Comparison of ENCODE assay signal across 21 cellular contexts in the genomic region with DNA sequence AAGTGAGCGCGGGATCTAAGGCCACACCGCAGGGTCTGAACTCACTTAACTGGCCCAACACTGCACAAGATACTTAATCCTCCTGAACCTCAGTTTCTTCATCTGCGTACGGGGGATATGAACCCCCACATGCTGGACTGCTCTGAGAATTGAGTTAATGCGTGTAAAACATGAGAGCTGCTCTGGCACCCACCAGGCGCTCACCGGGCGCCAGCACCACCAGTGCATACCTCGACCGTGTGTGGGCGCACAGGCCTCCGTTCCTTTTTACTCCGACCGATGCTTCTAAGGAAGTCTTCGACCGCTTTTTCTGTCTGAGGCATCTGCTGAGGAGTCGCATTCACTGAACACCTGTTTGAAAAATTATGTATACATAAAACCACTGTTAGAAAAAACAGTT.
"Had no signal": no experiment of that assay in that cellular context is flagged by ENCODE, and none has a peak within 500 bp of the region (broad histone marks: within the 10 kb centered on the region; RNA-seq: fewer than 3 reads in every experiment).

No MANE protein-coding gene starts in this region.

- H3K9me3 ChIP-seq: esophagus muscularis mucosa, gastroesophageal sphincter, heart left ventricle, left lung had no signal

- H3K27me3 ChIP-seq: dorsolateral prefrontal cortex, esophagus muscularis mucosa, foreskin keratinocyte, gastroesophageal sphincter, heart left ventricle, hepatocyte, left lung had no signal

- H3K4me1 Mint-ChIP-seq: immature natural killer cell, memory B cell had no signal

- H3K4me1 ChIP-seq: foreskin keratinocyte, left lung had no signal

- H3K4me3 ChIP-seq: coronary artery, dorsolateral prefrontal cortex, esophagus muscularis mucosa, gastroesophageal sphincter, heart left ventricle, hepatocyte, left lung, lung had no signal

- DNase-seq: dermis blood vessel endothelial cell; dorsolateral prefrontal cortex; effector CD4-positive, alpha-beta T cell; effector memory CD4-positive, alpha-beta T cell; foreskin keratinocyte; heart left ventricle; hypothalamus; immature natural killer cell; islet precursor cell; left cardiac atrium; left lung; left ventricle myocardium superior; mammary epithelial cell; mesendoderm; midbrain had no signal

- H3K27ac Mint-ChIP-seq: immature natural killer cell, memory B cell had no signal

- H3K27me3 Mint-ChIP-seq: memory B cell had no signal

- ATAC-seq: foreskin keratinocyte, gastroesophageal sphincter, heart left ventricle, left cardiac atrium, left lung, left ventricle myocardium superior had no signal

- H3K4me3 Mint-ChIP-seq: immature natural killer cell, memory B cell had no signal

- H3K9me3 Mint-ChIP-seq: immature natural killer cell, memory B cell had no signal

- H3K27ac ChIP-seq: coronary artery, dorsolateral prefrontal cortex, esophagus muscularis mucosa, foreskin keratinocyte, gastroesophageal sphincter, heart left ventricle, hepatocyte, left lung had no signal
